In the genomic region with DNA sequence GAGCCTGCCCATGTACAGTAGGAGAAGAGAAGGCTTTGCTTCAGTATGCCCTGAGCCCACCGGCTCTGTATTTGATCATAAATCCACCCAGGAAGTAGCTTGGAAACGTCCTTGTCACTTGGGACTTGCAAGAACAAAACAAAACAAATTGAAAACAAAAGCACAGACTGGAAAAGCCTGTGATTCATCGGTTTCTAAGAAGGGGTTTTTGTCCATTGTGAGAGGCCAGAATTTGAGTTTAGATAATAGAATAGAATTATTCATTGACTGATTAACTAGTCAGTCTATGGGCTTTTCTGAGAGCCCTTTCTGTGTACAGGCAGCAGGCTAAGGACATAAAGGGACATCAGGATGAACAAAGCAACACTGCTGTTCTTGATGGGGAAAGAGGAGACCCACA, we compare ENCODE assay signal across 1 cellular context.
TF ChIP-seq lines count a peak whose summit lies in the region.

No MANE protein-coding gene starts in this region.

TF ChIP-seq in H1, 55 proteins besides CTCF, POLR2A, EP300 and RAD21 (continued from another document):
- TF ChIP-seq RNF2 (IDR thresholded peaks at IDR 0.05; ENCODE audit: borderline replicate concordance, low read depth, low read length, missing control alignments, poor library complexity, severe bottlenecking) (no peak), HDAC6 (IDR thresholded peaks at IDR 0.05; ENCODE audit: low read depth, low read length) (no peak), JUN (IDR thresholded peaks at IDR 0.05; ENCODE audit: low read depth, low read length) (no peak), TBP (IDR thresholded peaks at IDR 0.05; ENCODE audit: low read depth, low read length) (no peak), CHD7 (IDR thresholded peaks at IDR 0.05; ENCODE audit: insufficient replicate concordance, low read length) (no peak)
